Comparison of ENCODE assay signal across 8 cellular contexts in the genomic region with DNA sequence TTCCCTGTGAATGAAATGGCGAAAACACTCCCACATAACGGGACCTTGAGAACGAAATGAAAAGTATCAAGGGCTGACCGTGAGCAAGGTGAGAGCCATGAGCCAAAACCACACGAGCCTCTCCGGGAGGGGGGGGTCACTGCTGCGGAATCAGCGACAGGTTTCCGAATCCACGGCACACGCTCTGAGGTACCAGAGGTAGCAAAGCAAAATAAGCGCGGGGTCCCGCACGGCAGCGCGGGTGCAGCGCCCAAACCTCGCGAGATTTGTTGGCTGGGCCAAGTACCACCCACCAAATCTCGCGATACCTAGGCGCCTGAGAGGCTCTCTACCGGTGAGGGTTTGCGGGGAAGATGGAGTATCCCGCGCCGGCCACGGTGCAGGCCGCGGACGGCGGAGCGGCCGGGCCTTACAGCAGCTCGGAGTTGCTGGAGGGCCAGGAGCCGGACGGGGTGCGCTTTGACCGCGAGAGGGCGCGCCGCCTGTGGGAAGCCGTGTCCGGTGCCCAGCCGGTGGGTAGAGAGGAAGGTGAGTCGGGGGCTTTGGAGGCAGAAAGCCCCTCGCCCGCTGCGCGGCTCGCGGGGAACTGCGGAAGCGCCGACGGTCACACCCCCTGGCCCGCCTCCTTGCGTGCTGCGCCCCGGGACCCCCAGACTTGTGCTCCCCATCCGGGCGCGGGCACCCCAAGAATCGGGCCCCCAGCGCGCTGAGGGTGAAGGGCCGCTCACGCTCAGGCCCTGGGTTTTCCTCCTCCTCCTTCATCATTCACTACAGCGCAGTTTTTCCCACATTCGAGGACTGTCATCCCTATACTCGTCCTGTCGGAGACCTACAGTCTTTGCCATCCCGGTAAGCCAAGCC. TPM values are rescaled to one million over a fixed set of nuclear protein-coding genes. Genes with fewer than 3 reads are reported as not detected.
DNase-seq lines count a peak whose midpoint lies in the region; ATAC-seq, FAIRE-seq and TF ChIP-seq lines count a peak whose summit lies in the region.

A gene with protein sequence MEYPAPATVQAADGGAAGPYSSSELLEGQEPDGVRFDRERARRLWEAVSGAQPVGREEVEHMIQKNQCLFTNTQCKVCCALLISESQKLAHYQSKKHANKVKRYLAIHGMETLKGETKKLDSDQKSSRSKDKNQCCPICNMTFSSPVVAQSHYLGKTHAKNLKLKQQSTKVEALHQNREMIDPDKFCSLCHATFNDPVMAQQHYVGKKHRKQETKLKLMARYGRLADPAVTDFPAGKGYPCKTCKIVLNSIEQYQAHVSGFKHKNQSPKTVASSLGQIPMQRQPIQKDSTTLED (plus strand): TSS at position 311 of the 861 bp plus-strand sequence. CDS start 43 bp downstream, at position 354.

- CTCF ChIA-PET in HepG2 (lab: Yijun Ruan, JAX; ENCODE audit: low intra/inter-chr PET ratio, low total read pairs), result no interaction called here

- peaks cover 33% of the 10 kb centered on the region for H3K79me2 ChIP-seq in HepG2 (ENCODE audit: insufficient read depth, low read length)

- H3K27me3 ChIP-seq in HepG2 (ENCODE audit: control insufficient read depth in 1 of 2, insufficient read depth in 2 of 2, low read length in 2 of 2), result no peaks in the 10 kb centered on the region; a peak in 1 of 5 replicates

- in situ Hi-C loops in HepG2 (cut with HindIII; ENCODE audit: extremely low pct_ligation_motif_present, low pct_unique_long_range_greater_than_20kb), result no loop called here

- peak within 1 kb of the TSS; percentile 91 for H3K4me2 ChIP-seq in HepG2 (ENCODE audit: low read depth, low read length)

- peak; percentile 70 for FAIRE-seq in HepG2 (lab: Jason Lieb, UNC)

- peak within 1 kb of the TSS; percentile 91 for H2AFZ ChIP-seq in HepG2 (ENCODE audit: low read length)

- TF ChIP-seq CTCF in C4-2B (conservative IDR thresholded peaks at IDR 0.05) (no peak; the same call in 1 of the 2 replicates), HepG2 (CRISPR knock-in tag; IDR thresholded peaks at IDR 0.05) (peak; percentile 71)

- peak within 1 kb of the TSS; percentile 91 for H3K27ac ChIP-seq in C4-2B
- H3K27ac ChIP-seq in HepG2 (ENCODE audit: extremely low read length, insufficient read depth, low read length), result peak within 1 kb of the TSS; percentile 82

- TF ChIP-seq POLR2A in HepG2 (IDR thresholded peaks at IDR 0.05; ENCODE audit: insufficient read depth in 1 of 2, low read depth in 2 of 2, low read length in 2 of 2), result peak; percentile 81 to 85

- intact Hi-C loops in HepG2 (cut with micrococcal nuclease; ENCODE audit: unreplicated experiment), result loop anchor here (1.0 to 2.0 kb wide), 2 partner anchors 16 to 64 kb away; partner anchors contain the start of genes FGFR4 and UIMC1

- H3K9ac ChIP-seq in HepG2 (ENCODE audit: insufficient read depth, low read depth, low read length), result peak within 1 kb of the TSS; percentile 95

- DNase-seq in NCI-H748 treated with DMSO at 0.1 percent for 48 hours (lab: John Stamatoyannopoulos, UW) (peak; percentile 87), dermis blood vessel endothelial cell (peak; percentile 95), HepG2 (ENCODE audit: low spot score) (peak; percentile 90)
- DNase-seq in activated CD4-positive, alpha-beta T cell treated with anti-CD3 and anti-CD28 coated beads, Interleukin-2, amount 50 U/mL, for 24 hours (ENCODE audit: low read depth in 1 of 2, low spot score in 1 of 2), result peak; percentile 76 to 88
- peak; percentile 89 to 93 for DNase-seq in stimulated activated CD4-positive, alpha-beta T cell treated with anti-CD3 and anti-CD28 coated beads, Interleukin-2, amount 100 ng/mL, for 48 hours

- H4K20me1 ChIP-seq in HepG2 (ENCODE audit: insufficient read depth, low read length), result no peaks in the 10 kb centered on the region

- WGBS in HepG2 (ENCODE audit: low lambda C conversion rate), result 0% methylated on average over 31 of the region's 75 CpGs

- ATAC-seq in GM19372 (IDR thresholded peaks at IDR 0.05; ENCODE audit: low read depth, unreplicated experiment), result peak; percentile 88
- ATAC-seq in HG03558 (IDR thresholded peaks at IDR 0.05; ENCODE audit: extremely low read depth, unreplicated experiment), result peak; percentile 60
- peak; percentile 94 for ATAC-seq in HepG2

- TF ChIP-seq EP300 in HepG2 (IDR thresholded peaks at IDR 0.05; ENCODE audit: low read depth in 2 of 2, low read length in 2 of 2) (no peak), HepG2 (CRISPR knock-in tag; IDR thresholded peaks at IDR 0.05; ENCODE audit: borderline replicate concordance) (no peak)

- no peaks in the 10 kb centered on the region for H3K9me3 ChIP-seq in HepG2 (ENCODE audit: low read length)

- POLR2A ChIA-PET in HepG2 (lab: Yijun Ruan, JAX), result interaction anchor here (1.2 to 3.5 kb wide), 3 partner anchors 11 to 64 kb away, joined by 5 to 17 read pairs (median 16); partner anchors contain the start of genes FGFR4 and UIMC1

- TSS peak; percentile 71 for BruUV-seq in HepG2 (replicated peaks; lab: Mats Ljungman, UMichigan)

- peak within 1 kb of the TSS; percentile 60 to 93 (median 91) for H3K4me3 ChIP-seq in HepG2 (replicated peaks in 1 of 3; ENCODE audit: insufficient read depth in 1 of 3, low read depth in 2 of 3, low read length in 3 of 3)

- no peaks in the 10 kb centered on the region for H3K36me3 ChIP-seq in HepG2 (replicated peaks in 1 of 2; ENCODE audit: control insufficient read depth in 1 of 2, insufficient read depth in 2 of 2, low read length in 2 of 2)

- peaks cover 32% of the 10 kb centered on the region for H3K4me1 ChIP-seq in HepG2 (ENCODE audit: insufficient read depth, low read length)

- peak; percentile 60 for TF ChIP-seq RAD21 in HepG2 (CRISPR knock-in tag; IDR thresholded peaks at IDR 0.05)

TF ChIP-seq in HepG2, 621 proteins besides CTCF, POLR2A, EP300 and RAD21 (continues in another document):
- TF ChIP-seq ZNF597 (CRISPR knock-in tag; IDR thresholded peaks at IDR 0.05), result no peak
- no peak for TF ChIP-seq ELF3 (CRISPR knock-in tag; IDR thresholded peaks at IDR 0.05)
- TF ChIP-seq ZSCAN30 (CRISPR knock-in tag; IDR thresholded peaks at IDR 0.05), result 0 out of 2 replicates have a peak, but pooled peaks have one; percentile 57
- TF ChIP-seq ARNT2 (CRISPR knock-in tag; IDR thresholded peaks at IDR 0.05; ENCODE audit: low read depth), result peak; percentile 94
- TF ChIP-seq GLI4 (CRISPR knock-in tag; IDR thresholded peaks at IDR 0.05; ENCODE audit: borderline replicate concordance), result no peak; the same call in 1 of the 2 replicates
- peak; percentile 46; the same call in 1 of the 2 replicates for TF ChIP-seq ZNF225 (CRISPR knock-in tag; IDR thresholded peaks at IDR 0.05)
- TF ChIP-seq KDM3A (CRISPR knock-in tag; IDR thresholded peaks at IDR 0.05; ENCODE audit: low read depth), result peak; percentile 64; the same call in 1 of the 2 replicates
- no peak for TF ChIP-seq GRHL1 (CRISPR knock-in tag; conservative IDR thresholded peaks at IDR 0.05)

RNA-seq across cellular contexts. Expression of the gene that starts here (rescaled TPM):
- total RNA-seq in dermis blood vessel endothelial cell (24.8 and 28.1 TPM in 2 replicates), HepG2 (2016; rRNA removed; fragmentation: Illumina TruSeq; extraction: Trizol) (19.4 and 20.1 TPM in 2 replicates)
- 8.2 and 16.0 TPM in 2 replicates for total RNA-seq in HepG2 (2016; cell fraction: cytosol; rRNA removed; fragmentation: Illumina TruSeq; extraction: Trizol; ENCODE audit: low read depth)
- 19.4 and 20.5 TPM in 2 replicates for total RNA-seq in HepG2 (2016; cell fraction: insoluble cytoplasmic fraction; rRNA removed; fragmentation: Illumina TruSeq; extraction: Trizol)
- 13.5 and 15.4 TPM in 2 replicates for total RNA-seq in HepG2 (2016; cell fraction: membrane; rRNA removed; fragmentation: Illumina TruSeq; extraction: Trizol)
- total RNA-seq in HepG2 (2016; cell fraction: nucleus; rRNA removed; fragmentation: Illumina TruSeq; extraction: Trizol), result 18.2 and 22.1 TPM in 2 replicates
- polyA plus RNA-seq in HepG2 (2011; rRNA removed), result 8.3 and 8.6 TPM in 2 replicates
- polyA plus RNA-seq in HepG2 (2011; cell fraction: cytosol; rRNA removed), result 5.6 and 7.0 TPM in 2 replicates
- polyA plus RNA-seq in HepG2 (2011; cell fraction: nucleus; rRNA removed), result 16.4 and 16.8 TPM in 2 replicates
- polyA plus RNA-seq in HepG2 (2012), result 7.4 and 8.5 TPM in 2 replicates
- 3.3 and 3.4 TPM in 2 replicates for polyA plus RNA-seq in HepG2 (2016; cell fraction: cytosol; fragmentation: Illumina TruSeq; extraction: Trizol; ENCODE audit: low read depth)
- polyA plus RNA-seq in HepG2 (2016; cell fraction: insoluble cytoplasmic fraction; fragmentation: Illumina TruSeq; extraction: Trizol; ENCODE audit: low read depth), result 20.8 and 23.3 TPM in 2 replicates
- 8.4 and 8.7 TPM in 2 replicates for polyA plus RNA-seq in HepG2 (2016; cell fraction: membrane; fragmentation: Illumina TruSeq; extraction: Trizol; ENCODE audit: low read depth)
- 21.0 and 22.3 TPM in 2 replicates for polyA plus RNA-seq in HepG2 (2016; cell fraction: nucleus; fragmentation: Illumina TruSeq; extraction: Trizol; ENCODE audit: insufficient read depth, low read depth)
- polyA minus RNA-seq in HepG2 (2011; rRNA and poly(A)+ RNA removed; ENCODE audit: low replicate concordance), result 14.6 and 34.4 TPM in 2 replicates
- 5.1 and 5.7 TPM in 2 replicates for polyA minus RNA-seq in HepG2 (2011; cell fraction: cytosol; rRNA and poly(A)+ RNA removed)
- 20.9 and 25.0 TPM in 2 replicates for polyA minus RNA-seq in HepG2 (2011; cell fraction: nucleus; rRNA and poly(A)+ RNA removed)

Comparison
In these comparisons a context has a peak if more than half of its experiments do, and no peak if none do; other contexts are left out.
1. Peak in every context shown above with its lines: DNase-seq, ATAC-seq, H3K4me3 ChIP-seq and H3K27ac ChIP-seq.